In genomic region chr16:10906914-10907756, GRCh38 we compare ENCODE assay signal across 1 cellular context.
TF ChIP-seq lines count a peak whose summit lies in the region.

No MANE protein-coding gene starts in this region.

TF ChIP-seq in K562, 482 proteins besides CTCF, POLR2A, EP300 and RAD21:
- peak in 1 of 2 experiments; percentile 20 for TF ChIP-seq E2F6 (IDR thresholded peaks at IDR 0.05; ENCODE audit: borderline replicate concordance in 1 of 2, extremely low read depth in 1 of 2, insufficient read depth in 1 of 2, insufficient read length in 1 of 2, low read depth in 1 of 2, low read length in 1 of 2, poor library complexity in 1 of 2, severe bottlenecking in 1 of 2)
- no peak for TF ChIP-seq BRF1 (IDR thresholded peaks at IDR 0.05; ENCODE audit: borderline replicate concordance, extremely low read depth, insufficient read length)
- no peak for TF ChIP-seq HMG20B (CRISPR knock-in tag; IDR thresholded peaks at IDR 0.05)
- no peak for TF ChIP-seq ZFP30 (CRISPR knock-in tag; IDR thresholded peaks at IDR 0.05; ENCODE audit: borderline replicate concordance)
- TF ChIP-seq BCLAF1 (IDR thresholded peaks at IDR 0.05; ENCODE audit: borderline replicate concordance in 1 of 2, control insufficient read depth in 1 of 2, low read depth in 2 of 2, low read length in 1 of 2), result no peak
- no peak for TF ChIP-seq ZNF253 (CRISPR knock-in tag; conservative IDR thresholded peaks at IDR 0.05)
